1 cellular context compared by ENCODE assay signal in genomic region chr5:177557041-177557647, GRCh38.
TF ChIP-seq lines count a peak whose summit lies in the region.

No MANE protein-coding gene starts in this region.

TF ChIP-seq in HepG2, 621 proteins besides CTCF, POLR2A, EP300 and RAD21 (continues in another document):
- TF ChIP-seq ZMYM4 (CRISPR knock-in tag; IDR thresholded peaks at IDR 0.05): 0 out of 2 replicates have a peak, but pooled peaks have one; percentile 41
- no peak for TF ChIP-seq ZFP1 (CRISPR knock-in tag; IDR thresholded peaks at IDR 0.05)
- TF ChIP-seq NAIF1 (CRISPR knock-in tag; IDR thresholded peaks at IDR 0.05; ENCODE audit: borderline replicate concordance): no peak
- TF ChIP-seq ZNF777 (CRISPR knock-in tag; IDR thresholded peaks at IDR 0.05): no peak
- peak; percentile 79; the same call in 1 of the 2 replicates for TF ChIP-seq ZNF710 (CRISPR knock-in tag; IDR thresholded peaks at IDR 0.05; ENCODE audit: borderline replicate concordance)
- TF ChIP-seq ZNF644 (CRISPR knock-in tag; IDR thresholded peaks at IDR 0.05; ENCODE audit: low read depth): peak; percentile 88
- TF ChIP-seq MNT (IDR thresholded peaks at IDR 0.05): no peak
- TF ChIP-seq NCOR1 (IDR thresholded peaks at IDR 0.05; ENCODE audit: borderline replicate concordance, low read length): 0 out of 2 replicates have a peak, but pooled peaks have one; percentile 30
- TF ChIP-seq ARID4A (CRISPR knock-in tag; IDR thresholded peaks at IDR 0.05; ENCODE audit: borderline replicate concordance): peak; percentile 25; the same call in 1 of the 2 replicates
- TF ChIP-seq ZFY (CRISPR knock-in tag; IDR thresholded peaks at IDR 0.05): no peak
- peak; percentile 29; the same call in 1 of the 2 replicates for TF ChIP-seq ZFX (CRISPR knock-in tag; IDR thresholded peaks at IDR 0.05; ENCODE audit: low read depth)
- TF ChIP-seq MZF1 (CRISPR knock-in tag; IDR thresholded peaks at IDR 0.05; ENCODE audit: borderline replicate concordance): no peak
- TF ChIP-seq SIN3A (IDR thresholded peaks at IDR 0.05; ENCODE audit: borderline replicate concordance, low read depth, low read length): 0 out of 2 replicates have a peak, but pooled peaks have one; percentile 34
- no peak for TF ChIP-seq CERS6 (CRISPR knock-in tag; IDR thresholded peaks at IDR 0.05)
- peak; percentile 37; the same call in 1 of the 2 replicates for TF ChIP-seq ZNF317 (CRISPR knock-in tag; IDR thresholded peaks at IDR 0.05)
- no peak for TF ChIP-seq ZNF740 (CRISPR knock-in tag; IDR thresholded peaks at IDR 0.05)
- no peak for TF ChIP-seq HBP1 (CRISPR knock-in tag; IDR thresholded peaks at IDR 0.05; ENCODE audit: low read depth)
- no peak; the same call in 1 of the 2 replicates for TF ChIP-seq EHMT2 (IDR thresholded peaks at IDR 0.05; ENCODE audit: borderline replicate concordance, low read depth, low read length)
- peak; percentile 49; the same call in 1 of the 2 replicates for TF ChIP-seq SIX4 (CRISPR knock-in tag; IDR thresholded peaks at IDR 0.05)
- 0 out of 2 replicates have a peak, but pooled peaks have one; percentile 9 for TF ChIP-seq MED1 (CRISPR knock-in tag; IDR thresholded peaks at IDR 0.05)
- 0 out of 2 replicates have a peak, but pooled peaks have one; percentile 25 for TF ChIP-seq ZNF574 (CRISPR knock-in tag; IDR thresholded peaks at IDR 0.05)
- no peak for TF ChIP-seq GABPA (IDR thresholded peaks at IDR 0.05; ENCODE audit: low read depth, low read length)
- TF ChIP-seq GABPA (CRISPR knock-in tag; IDR thresholded peaks at IDR 0.05; ENCODE audit: low read depth): peak; percentile 29; the same call in 1 of the 2 replicates
- TF ChIP-seq SOX6 (IDR thresholded peaks at IDR 0.05): no peak
- 0 out of 2 replicates have a peak, but pooled peaks have one; percentile 13 for TF ChIP-seq SOX6 (CRISPR knock-in tag; IDR thresholded peaks at IDR 0.05)
- no peak for TF ChIP-seq MTF1 (CRISPR knock-in tag; IDR thresholded peaks at IDR 0.05)
- no peak for TF ChIP-seq MTA3 (CRISPR knock-in tag; IDR thresholded peaks at IDR 0.05)
- peak; percentile 45; the same call in 1 of the 2 replicates for TF ChIP-seq ZNF142 (CRISPR knock-in tag; IDR thresholded peaks at IDR 0.05)
- no peak for TF ChIP-seq ZNF160 (CRISPR knock-in tag; IDR thresholded peaks at IDR 0.05)
- no peak for TF ChIP-seq JDP2 (CRISPR knock-in tag; IDR thresholded peaks at IDR 0.05; ENCODE audit: borderline replicate concordance)
- peak; percentile 12; the same call in 1 of the 2 replicates for TF ChIP-seq MAX (IDR thresholded peaks at IDR 0.05)
- peak; percentile 74 for TF ChIP-seq USF2 (IDR thresholded peaks at IDR 0.05; ENCODE audit: low read depth, low read length)
- peak; percentile 60; the same call in 1 of the 2 replicates for TF ChIP-seq USF2 (CRISPR knock-in tag; IDR thresholded peaks at IDR 0.05; ENCODE audit: borderline replicate concordance)
- 0 out of 2 replicates have a peak, but pooled peaks have one; percentile 24 for TF ChIP-seq GATAD2A (CRISPR knock-in tag; IDR thresholded peaks at IDR 0.05)
- peak; percentile 24 for TF ChIP-seq ASH2L (IDR thresholded peaks at IDR 0.05; ENCODE audit: insufficient read length, low read depth, low read length)
